22 cellular contexts compared by ENCODE assay signal in the genomic region with DNA sequence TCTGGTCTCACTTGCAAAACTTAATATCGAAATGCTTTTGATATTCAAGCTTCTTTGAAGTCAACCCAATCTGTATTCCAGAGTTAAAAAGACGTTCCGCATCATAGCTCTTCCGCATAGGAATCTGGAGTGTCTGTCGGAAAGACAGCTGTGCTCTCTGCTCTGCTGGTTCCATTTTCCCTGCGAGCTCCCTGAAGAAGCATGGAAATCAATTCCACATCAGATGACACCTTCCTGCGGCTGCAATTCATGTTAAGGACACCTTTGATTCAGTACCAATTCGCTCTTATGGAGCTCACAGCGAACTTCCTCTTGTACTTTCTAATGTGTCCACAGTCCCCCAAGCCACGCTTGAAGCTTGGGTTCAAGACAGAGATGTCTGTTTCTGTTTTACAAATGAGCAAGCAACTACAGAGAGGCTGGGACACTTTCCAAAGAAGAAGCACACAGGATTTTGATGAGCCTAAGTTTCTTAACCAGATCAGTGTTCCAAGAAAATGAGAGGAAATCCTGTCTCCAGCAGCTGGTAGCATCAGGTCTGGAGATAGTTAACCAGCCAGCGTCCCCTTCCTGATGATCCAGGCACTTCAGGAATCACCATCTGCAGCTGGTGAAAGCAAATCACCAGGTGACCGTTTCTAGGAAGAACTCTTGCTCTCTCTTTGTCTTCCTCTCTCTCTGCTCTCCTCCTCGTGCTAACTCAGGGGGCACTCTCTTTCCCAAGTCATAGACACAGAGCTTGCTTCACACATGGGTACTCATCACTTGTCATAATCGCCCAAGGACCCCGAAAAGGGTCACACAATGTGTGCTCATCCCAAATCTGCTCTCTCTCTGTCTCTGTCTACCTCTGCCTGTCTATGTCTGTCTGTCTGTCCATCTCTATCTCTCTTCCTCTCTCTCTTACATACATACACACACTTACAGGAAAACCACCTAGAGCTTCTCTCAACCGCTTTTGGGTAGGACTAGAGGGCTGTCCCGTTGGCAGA.
DNase-seq lines count a peak whose midpoint lies in the region; ATAC-seq and TF ChIP-seq lines count a peak whose summit lies in the region.
"Had no signal": no experiment of that assay in that cellular context is flagged by ENCODE, and none has a peak within 500 bp of the region (broad histone marks: within the 10 kb centered on the region; RNA-seq: fewer than 3 reads in every experiment).

No MANE protein-coding gene starts in this region.

- H3K4me3 ChIP-seq in left ventricle myocardium inferior (no peak overlapping the region), foreskin fibroblast (ENCODE audit: low read depth in 1 of 2, low read length in 2 of 2) (peak overlapping the region in 1 of 2 donors; percentile 8), vagina (no peak overlapping the region)
- H3K4me3 ChIP-seq: BLaER1, prostate gland, SJSA1, smooth muscle cell had no signal

- ATAC-seq in HG03108 (IDR thresholded peaks at IDR 0.05; ENCODE audit: unreplicated experiment) = no peak
- ATAC-seq: HepG2; natural killer cell treated with Interleukin-12 subunit alpha and Interleukin-12 subunit beta and Interleukin-15 and Interleukin-18, amount 100 ng/mL, for 72 hours had no signal

- H3K36me3 ChIP-seq in left ventricle myocardium inferior (no peaks in the 10 kb centered on the region), vagina (no peaks in the 10 kb centered on the region)
- H3K36me3 ChIP-seq: BLaER1, prostate gland, SJSA1 had no signal

- intact Hi-C loops in left ventricle myocardium inferior (cut with micrococcal nuclease) = no loop called here
- intact Hi-C loops in cardiac septum (cut with DNase I) = no loop called here
- intact Hi-C loops in vagina (cut with DNase I) = no loop called here

- H3K9me3 ChIP-seq in left ventricle myocardium inferior (replicated peaks) (peaks cover 7% of the 10 kb centered on the region), vagina (no peaks in the 10 kb centered on the region)
- H3K9me3 ChIP-seq: prostate gland, SJSA1 had no signal

- DNase-seq in left ventricle myocardium inferior (no peak), cardiac septum (ENCODE audit: low spot score) (no peak), NCI-H510A treated with DMSO at 0.1 percent for 48 hours (lab: John Stamatoyannopoulos, UW) (peak; percentile 40), foreskin fibroblast (peak; percentile 7 to 38), vagina (ENCODE audit: extremely low spot score in 2 of 2) (peak; percentile 58 to 62), SHP77 treated with DMSO at 0.1 percent for 48 hours (lab: John Stamatoyannopoulos, UW) (no peak), T-helper 9 cell (no peak)
- DNase-seq: central memory CD4-positive, alpha-beta T cell; effector memory CD4-positive, alpha-beta T cell; hypothalamus; NCI-H146; NCI-H226; OCI-M1; stimulated activated CD4-positive, alpha-beta T cell treated with anti-CD3 and anti-CD28 coated beads, Interleukin-4, amount 100 ng/mL, for 24 hours; substantia nigra had no signal

- H3K27me3 ChIP-seq in left ventricle myocardium inferior (ENCODE audit: low read depth) (no peaks in the 10 kb centered on the region), vagina (no peaks in the 10 kb centered on the region)
- H3K27me3 ChIP-seq: BLaER1, SJSA1 had no signal

- H3K27ac ChIP-seq in left ventricle myocardium inferior (replicated peaks) = no peak overlapping the region
- H3K27ac ChIP-seq in vagina = no peak overlapping the region
- H3K27ac ChIP-seq: BLaER1, prostate gland, SJSA1 had no signal

- H3K4me1 ChIP-seq in left ventricle myocardium inferior (peaks cover 12% of the 10 kb centered on the region), vagina (no peaks in the 10 kb centered on the region)
- H3K4me1 ChIP-seq: BLaER1, prostate gland, SJSA1 had no signal

- TF ChIP-seq CTCF in left ventricle myocardium inferior (IDR thresholded peaks at IDR 0.05; ENCODE audit: borderline replicate concordance) = peak; percentile 9
- peak; percentile 14 for TF ChIP-seq CTCF in foreskin fibroblast (IDR thresholded peaks at IDR 0.05; ENCODE audit: low read depth, low read length)
- no peak for TF ChIP-seq CTCF in vagina (IDR thresholded peaks at IDR 0.05)

- no peak for TF ChIP-seq POLR2A in vagina (IDR thresholded peaks at IDR 0.05)

Comparison
In these comparisons a context has a peak if more than half of its experiments do, and no peak if none do; other contexts are left out.
1. DNase-seq: peak in NCI-H510A treated with DMSO at 0.1 percent for 48 hours (single experiment), foreskin fibroblast (2 of 2) and vagina (2 of 2); none in left ventricle myocardium inferior (single experiment), cardiac septum (single experiment), SHP77 treated with DMSO at 0.1 percent for 48 hours (single experiment) and T-helper 9 cell (single experiment).
2. CTCF ChIP-seq: peak in left ventricle myocardium inferior (single experiment) and foreskin fibroblast (single experiment); none in vagina (0 of 3).